In genomic region chr6:76162811-76163210, GRCh38 we compare ENCODE assay signal across 8 cellular contexts.
"Had no signal": no experiment of that assay in that cellular context is flagged by ENCODE, and none has a peak within 500 bp of the region (broad histone marks: within the 10 kb centered on the region; RNA-seq: fewer than 3 reads in every experiment).

No MANE protein-coding gene starts in this region.

- DNase-seq: GM23248, GOT3, H7, H9, HCEC 1CT, HFFc6 had no signal

- H3K9ac ChIP-seq: GM23248 had no signal

- H2AFZ ChIP-seq: GM23248, GM23338 had no signal

- H3K9me3 ChIP-seq: HAP-1 had no signal

- H3K27ac ChIP-seq: GM23248 had no signal

- H3K36me3 ChIP-seq: HAP-1 had no signal

- H3K4me2 ChIP-seq: GM23338 had no signal

- H3K4me3 ChIP-seq: GM23248, GM23338, HAP-1 had no signal

- H3K4me1 ChIP-seq: HAP-1 had no signal
